33 cellular contexts compared by ENCODE assay signal in genomic region chr6:44715925-44716324, GRCh38.
"Had no signal": no experiment of that assay in that cellular context is flagged by ENCODE, and none has a peak within 500 bp of the region (broad histone marks: within the 10 kb centered on the region; RNA-seq: fewer than 3 reads in every experiment).

No MANE protein-coding gene starts in this region.

- H3K9me3 ChIP-seq: Peyer's patch, SJSA1, SK-N-SH had no signal

- H3K4me1 Mint-ChIP-seq: activated CD4-positive, alpha-beta T cell treated with anti-CD3 and anti-CD28 coated beads for 36 hours; activated CD4-positive, alpha-beta T cell treated with anti-CD3 and anti-CD28 coated beads, Interleukin-2, amount 10 ng/mL, durations not matched to agents 7 days and 5 days; activated naive CD4-positive, alpha-beta T cell treated with anti-CD3 and anti-CD28 coated beads, Interleukin-2, amount 10 ng/mL, durations not matched to agents 7 days and 5 days; activated naive CD8-positive, alpha-beta T cell treated with anti-CD3 and anti-CD28 coated beads, Interleukin-2, amount 50 U/mL, for 24 hours; brain had no signal

- DNase-seq: activated CD4-positive, alpha-beta memory T cell treated with anti-CD3 and anti-CD28 coated beads for 36 hours; activated CD4-positive, alpha-beta T cell treated with anti-CD3 and anti-CD28 coated beads for 36 hours; activated CD4-positive, alpha-beta T cell treated with anti-CD3 and anti-CD28 coated beads, Interleukin-2, amount 10 ng/mL, durations not matched to agents 7 days and 5 days; activated CD8-positive, alpha-beta memory T cell treated with anti-CD3 and anti-CD28 coated beads, Interleukin-2, amount 50 U/mL, for 4 hours; activated effector memory CD4-positive, alpha-beta T cell treated with Interleukin-2 at 50 U/mL for 16 hours; activated naive CD4-positive, alpha-beta T cell treated with anti-CD3 and anti-CD28 coated beads, Interleukin-2, amount 10 ng/mL, durations not matched to agents 7 days and 5 days; activated naive CD8-positive, alpha-beta T cell treated with anti-CD3 and anti-CD28 coated beads, Interleukin-2, amount 50 U/mL, for 24 hours; activated T-cell treated with anti-CD3 and anti-CD28 coated beads for 4 hours; activated T-cell treated with anti-CD3 and anti-CD28 coated beads, Interleukin-2, amount 50 U/mL, for 4 hours; anterior cingulate cortex; caudate nucleus; cerebellar nuclear complex; NCI-H1092 treated with DMSO at 0.1 percent for 48 hours; NCI-H146; NCI-H187; NCI-H2029 treated with DMSO at 0.1 percent for 48 hours; NCI-H2107; NCI-H226; NCI-H446 treated with DMSO at 0.1 percent for 48 hours; NCI-H526; NCI-H748 treated with DMSO at 0.1 percent for 48 hours; Peyer's patch; SHP77 had no signal

- H3K36me3 ChIP-seq: Peyer's patch, SJSA1 had no signal

- H3K4me1 ChIP-seq: Peyer's patch had no signal

- H3K9me3 Mint-ChIP-seq: activated CD4-positive, alpha-beta memory T cell treated with anti-CD3 and anti-CD28 coated beads for 36 hours; activated CD4-positive, alpha-beta T cell treated with anti-CD3 and anti-CD28 coated beads, Interleukin-2, amount 10 ng/mL, durations not matched to agents 7 days and 5 days; activated naive CD4-positive, alpha-beta T cell treated with anti-CD3 and anti-CD28 coated beads, Interleukin-2, amount 10 ng/mL, durations not matched to agents 7 days and 5 days; activated naive CD8-positive, alpha-beta T cell treated with anti-CD3 and anti-CD28 coated beads, Interleukin-2, amount 50 U/mL, for 24 hours; activated T-cell treated with anti-CD3 and anti-CD28 coated beads, Interleukin-2, amount 50 U/mL, for 4 hours; brain; T-helper 1 cell treated with Interleukin-12 subunit alpha and Interleukin-12 subunit beta and Interleukin-4 antibody, amounts not matched to agents 30 μg/mL and 1 μg/mL, for 36 hours; T-helper 2 cell treated with Interferon-gamma antibody and Interleukin-4, amounts not matched to agents 5 μg/mL and 100 μg/mL, for 36 hours; WTC11 had no signal

- H3K27ac ChIP-seq: Peyer's patch, RWPE1, SJSA1 had no signal

- H3K27ac Mint-ChIP-seq: activated CD4-positive, alpha-beta memory T cell treated with anti-CD3 and anti-CD28 coated beads for 36 hours; activated CD4-positive, alpha-beta T cell treated with anti-CD3 and anti-CD28 coated beads for 36 hours; activated CD4-positive, alpha-beta T cell treated with anti-CD3 and anti-CD28 coated beads, Interleukin-2, amount 10 ng/mL, durations not matched to agents 7 days and 5 days; activated naive CD4-positive, alpha-beta T cell treated with anti-CD3 and anti-CD28 coated beads, Interleukin-2, amount 10 ng/mL, durations not matched to agents 7 days and 5 days; activated naive CD8-positive, alpha-beta T cell; activated naive CD8-positive, alpha-beta T cell treated with anti-CD3 and anti-CD28 coated beads, Interleukin-2, amount 50 U/mL, for 24 hours; brain; T-helper 1 cell treated with Interleukin-12 subunit alpha and Interleukin-12 subunit beta and Interleukin-4 antibody, amounts not matched to agents 30 μg/mL and 1 μg/mL, for 36 hours; T-helper 2 cell treated with Interferon-gamma antibody and Interleukin-4, amounts not matched to agents 5 μg/mL and 100 μg/mL, for 36 hours; WTC11 had no signal

- H3K36me3 Mint-ChIP-seq: activated CD4-positive, alpha-beta memory T cell treated with anti-CD3 and anti-CD28 coated beads for 36 hours; activated naive CD4-positive, alpha-beta T cell treated with anti-CD3 and anti-CD28 coated beads, Interleukin-2, amount 10 ng/mL, durations not matched to agents 7 days and 5 days; activated naive CD8-positive, alpha-beta T cell; brain; WTC11 had no signal

- H3K9me2 ChIP-seq: SK-N-SH had no signal

- H3K4me3 Mint-ChIP-seq: activated CD4-positive, alpha-beta memory T cell treated with anti-CD3 and anti-CD28 coated beads for 36 hours; activated CD4-positive, alpha-beta T cell treated with anti-CD3 and anti-CD28 coated beads for 36 hours; activated CD4-positive, alpha-beta T cell treated with anti-CD3 and anti-CD28 coated beads, Interleukin-2, amount 10 ng/mL, durations not matched to agents 7 days and 5 days; activated naive CD4-positive, alpha-beta T cell treated with anti-CD3 and anti-CD28 coated beads, Interleukin-2, amount 10 ng/mL, durations not matched to agents 7 days and 5 days; activated naive CD8-positive, alpha-beta T cell; activated naive CD8-positive, alpha-beta T cell treated with anti-CD3 and anti-CD28 coated beads, Interleukin-2, amount 50 U/mL, for 24 hours; activated T-cell treated with anti-CD3 and anti-CD28 coated beads, Interleukin-2, amount 50 U/mL, for 4 hours; brain; T-helper 1 cell treated with Interleukin-12 subunit alpha and Interleukin-12 subunit beta and Interleukin-4 antibody, amounts not matched to agents 30 μg/mL and 1 μg/mL, for 36 hours; T-helper 2 cell treated with Interferon-gamma antibody and Interleukin-4, amounts not matched to agents 5 μg/mL and 100 μg/mL, for 36 hours; WTC11 had no signal

- H3K4me3 ChIP-seq: K562, Peyer's patch, SJSA1 had no signal

- H3K27me3 Mint-ChIP-seq: activated CD4-positive, alpha-beta memory T cell treated with anti-CD3 and anti-CD28 coated beads for 36 hours; activated CD4-positive, alpha-beta T cell treated with anti-CD3 and anti-CD28 coated beads for 36 hours; activated CD4-positive, alpha-beta T cell treated with anti-CD3 and anti-CD28 coated beads, Interleukin-2, amount 10 ng/mL, durations not matched to agents 7 days and 5 days; activated naive CD8-positive, alpha-beta T cell treated with anti-CD3 and anti-CD28 coated beads, Interleukin-2, amount 50 U/mL, for 24 hours had no signal

- H3K27me3 ChIP-seq: Peyer's patch, SJSA1 had no signal

- H3K4me2 ChIP-seq: SK-N-SH had no signal

- H3K9ac ChIP-seq: SK-N-SH had no signal

- ATAC-seq: activated CD4-positive, alpha-beta T cell treated with anti-CD3 and anti-CD28 coated beads for 36 hours; activated CD4-positive, CD25-positive, alpha-beta regulatory T cell treated with anti-CD3 and anti-CD28 coated beads, Interleukin-2, amount 50 U/mL, for 24 hours; activated naive CD8-positive, alpha-beta T cell treated with anti-CD3 and anti-CD28 coated beads, Interleukin-2, amount 50 U/mL, for 24 hours; activated T-cell treated with anti-CD3 and anti-CD28 coated beads, Interleukin-2, amount 50 U/mL, for 4 hours; K562; WTC11 had no signal
